ENCODE assay signal across 8 cellular contexts in the genomic region with DNA sequence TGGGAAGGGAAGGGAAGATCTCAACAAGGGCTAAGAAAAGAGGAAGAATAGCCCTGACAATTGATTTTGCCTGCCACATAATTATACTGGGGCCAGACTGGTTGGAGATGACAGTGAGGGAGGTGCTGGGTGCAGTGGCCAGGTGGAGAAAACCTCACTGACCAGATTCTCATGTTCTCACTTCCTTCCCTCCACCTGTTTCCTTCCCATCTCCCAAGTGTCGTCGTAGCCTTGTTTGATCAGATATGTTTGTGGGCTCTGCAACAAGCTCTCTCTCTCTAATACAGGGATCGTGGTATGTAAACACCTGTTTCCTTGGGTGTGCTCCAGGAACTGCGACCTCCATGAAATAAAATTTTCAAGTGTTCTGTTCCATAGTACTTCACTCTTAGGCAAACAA.
A peak's percentile ranks its signal among the peaks of the same experiment; 100 is the strongest.
DNase-seq lines count a peak whose midpoint lies in the region; ATAC-seq and TF ChIP-seq lines count a peak whose summit lies in the region.

No MANE protein-coding gene starts in this region.

- H3K4me3 Mint-ChIP-seq in stimulated activated naive CD8-positive, alpha-beta T cell treated with anti-CD3 and anti-CD28 coated beads, Interleukin-15, Interleukin-2, amounts not matched to agents 100 ng/mL and 50 ng/mL, for 24 hours = peak overlapping the region; percentile 19
- H3K4me3 Mint-ChIP-seq in effector memory CD8-positive, alpha-beta T cell = peak overlapping the region; percentile 18 to 36

- peaks cover 37% of the 10 kb centered on the region for H3K4me1 ChIP-seq in upper lobe of right lung

- no peak for DNase-seq in stimulated activated naive CD8-positive, alpha-beta T cell treated with anti-CD3 and anti-CD28 coated beads, Interleukin-15, Interleukin-2, amounts not matched to agents 100 U/mL and 50 U/mL, for 24 hours
- peak; percentile 84 for DNase-seq in NCI-H1092 treated with DMSO at 0.1 percent for 48 hours (lab: John Stamatoyannopoulos, UW)
- DNase-seq in effector memory CD8-positive, alpha-beta T cell = no peak
- DNase-seq in upper lobe of right lung = no peak
- no peak for DNase-seq in posterior vena cava (ENCODE audit: low spot score)
- no peak for DNase-seq in GM03348 (ENCODE audit: low spot score)

- intact Hi-C loops in upper lobe of right lung (cut with DNase I) = no loop called here
- intact Hi-C loops in posterior vena cava (cut with DNase I) = no loop called here

- ATAC-seq in stimulated activated naive CD8-positive, alpha-beta T cell treated with anti-CD3 and anti-CD28 coated beads, Interleukin-15, Interleukin-2, amounts not matched to agents 100 U/mL and 50 U/mL, for 24 hours = no peak
- ATAC-seq in effector memory CD8-positive, alpha-beta T cell (replicated peaks) = peak; percentile 41
- ATAC-seq in upper lobe of right lung (no peak), HG03342 (IDR thresholded peaks at IDR 0.05; ENCODE audit: unreplicated experiment) (no peak)

- H3K36me3 ChIP-seq in upper lobe of right lung = no peaks in the 10 kb centered on the region

- no peaks in the 10 kb centered on the region for H3K27me3 Mint-ChIP-seq in stimulated activated naive CD8-positive, alpha-beta T cell treated with anti-CD3 and anti-CD28 coated beads, Interleukin-15, Interleukin-2, amounts not matched to agents 100 ng/mL and 50 ng/mL, for 24 hours
- H3K27me3 Mint-ChIP-seq in effector memory CD8-positive, alpha-beta T cell = no peaks in the 10 kb centered on the region

- H3K36me3 Mint-ChIP-seq in stimulated activated naive CD8-positive, alpha-beta T cell treated with anti-CD3 and anti-CD28 coated beads, Interleukin-15, Interleukin-2, amounts not matched to agents 100 ng/mL and 50 ng/mL, for 24 hours (ENCODE audit: low read depth) = peaks cover 10% of the 10 kb centered on the region
- no peaks in the 10 kb centered on the region for H3K36me3 Mint-ChIP-seq in effector memory CD8-positive, alpha-beta T cell (ENCODE audit: insufficient read depth)

- H3K9me3 ChIP-seq in upper lobe of right lung = no peaks in the 10 kb centered on the region

- no peak for TF ChIP-seq CTCF in upper lobe of right lung (IDR thresholded peaks at IDR 0.05)

- peaks cover under 1% of the 10 kb centered on the region for H3K9me3 Mint-ChIP-seq in stimulated activated naive CD8-positive, alpha-beta T cell treated with anti-CD3 and anti-CD28 coated beads, Interleukin-15, Interleukin-2, amounts not matched to agents 100 ng/mL and 50 ng/mL, for 24 hours
- no peaks in the 10 kb centered on the region for H3K9me3 Mint-ChIP-seq in effector memory CD8-positive, alpha-beta T cell

- peak overlapping the region; percentile 69 for H3K27ac ChIP-seq in upper lobe of right lung

- no peak overlapping the region for H3K4me3 ChIP-seq in upper lobe of right lung

- peaks cover 56% of the 10 kb centered on the region for H3K4me1 Mint-ChIP-seq in stimulated activated naive CD8-positive, alpha-beta T cell treated with anti-CD3 and anti-CD28 coated beads, Interleukin-15, Interleukin-2, amounts not matched to agents 100 ng/mL and 50 ng/mL, for 24 hours (ENCODE audit: low read depth)
- peaks cover 22 to 28% of the 10 kb centered on the region in 2 donors for H3K4me1 Mint-ChIP-seq in effector memory CD8-positive, alpha-beta T cell (ENCODE audit: low read depth in 2 of 2)

- H3K27ac Mint-ChIP-seq in stimulated activated naive CD8-positive, alpha-beta T cell treated with anti-CD3 and anti-CD28 coated beads, Interleukin-15, Interleukin-2, amounts not matched to agents 100 ng/mL and 50 ng/mL, for 24 hours = peak overlapping the region; percentile 74
- H3K27ac Mint-ChIP-seq in effector memory CD8-positive, alpha-beta T cell = peak overlapping the region in 1 of 2 donors; percentile 69

- H3K27me3 ChIP-seq in upper lobe of right lung = no peaks in the 10 kb centered on the region
